ENCODE assay signal across 1 cellular context in the genomic region with DNA sequence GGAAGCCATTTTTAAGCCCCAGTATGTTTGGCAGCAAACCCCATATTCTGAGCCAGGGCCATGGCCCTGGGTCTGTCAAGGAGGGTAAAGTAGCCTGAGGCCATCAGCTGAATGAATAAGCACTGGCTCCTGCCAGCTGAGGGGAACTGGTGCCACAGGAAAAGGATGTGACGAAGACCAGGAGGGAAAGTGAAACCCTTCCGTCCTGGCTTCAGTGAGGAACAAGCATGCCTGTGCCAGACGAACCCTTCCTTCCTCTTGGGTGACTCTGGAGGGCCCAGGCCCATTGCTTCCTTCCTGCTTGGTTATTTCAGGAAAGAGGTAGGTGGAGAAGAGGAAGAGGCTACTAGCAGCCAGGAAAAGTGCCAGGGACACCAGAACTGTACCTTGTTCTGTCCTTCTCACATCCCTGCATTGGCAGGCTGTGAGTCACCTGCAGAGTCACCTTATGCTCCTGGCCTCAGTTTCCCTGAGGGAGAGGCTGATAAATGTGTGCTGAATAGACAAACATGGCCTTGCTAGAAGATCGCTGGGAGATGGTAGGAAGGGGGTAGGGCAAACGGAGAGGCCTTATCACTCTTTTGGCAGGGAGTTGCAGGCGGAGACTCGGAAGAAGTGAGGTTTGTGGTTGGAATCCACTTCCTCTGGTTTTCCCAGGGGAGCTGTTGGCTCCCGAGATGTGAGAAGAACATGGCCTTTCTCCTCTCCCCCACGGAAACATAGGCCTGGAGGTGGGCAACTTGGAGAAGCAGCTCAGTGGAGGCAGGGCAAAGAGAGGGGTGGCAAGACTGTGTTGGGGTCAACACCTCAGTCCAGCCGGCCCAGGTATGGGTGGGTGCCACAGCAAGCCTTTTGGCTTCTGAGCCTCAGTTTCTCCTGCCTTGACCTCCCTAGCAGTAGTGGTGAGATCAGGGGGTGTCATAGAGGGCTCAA.
A peak's percentile ranks its signal among the peaks of the same experiment; 100 is the strongest.
TF ChIP-seq lines count a peak whose summit lies in the region.

No MANE protein-coding gene starts in this region.

TF ChIP-seq in HEK293, 187 proteins besides CTCF, POLR2A, EP300 and RAD21 (continued from another document):
- TF ChIP-seq, protein P1, sequence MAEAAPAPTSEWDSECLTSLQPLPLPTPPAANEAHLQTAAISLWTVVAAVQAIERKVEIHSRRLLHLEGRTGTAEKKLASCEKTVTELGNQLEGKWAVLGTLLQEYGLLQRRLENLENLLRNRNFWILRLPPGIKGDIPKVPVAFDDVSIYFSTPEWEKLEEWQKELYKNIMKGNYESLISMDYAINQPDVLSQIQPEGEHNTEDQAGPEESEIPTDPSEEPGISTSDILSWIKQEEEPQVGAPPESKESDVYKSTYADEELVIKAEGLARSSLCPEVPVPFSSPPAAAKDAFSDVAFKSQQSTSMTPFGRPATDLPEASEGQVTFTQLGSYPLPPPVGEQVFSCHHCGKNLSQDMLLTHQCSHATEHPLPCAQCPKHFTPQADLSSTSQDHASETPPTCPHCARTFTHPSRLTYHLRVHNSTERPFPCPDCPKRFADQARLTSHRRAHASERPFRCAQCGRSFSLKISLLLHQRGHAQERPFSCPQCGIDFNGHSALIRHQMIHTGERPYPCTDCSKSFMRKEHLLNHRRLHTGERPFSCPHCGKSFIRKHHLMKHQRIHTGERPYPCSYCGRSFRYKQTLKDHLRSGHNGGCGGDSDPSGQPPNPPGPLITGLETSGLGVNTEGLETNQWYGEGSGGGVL (tag by site-specific recombination; IDR thresholded peaks at IDR 0.05): peak; percentile 30; the same call in 1 of the 2 replicates
- TF ChIP-seq ZNF23 (tag by site-specific recombination; IDR thresholded peaks at IDR 0.05; ENCODE audit: borderline replicate concordance): no peak
- no peak for TF ChIP-seq ZNF654 (tag by site-specific recombination; IDR thresholded peaks at IDR 0.05; ENCODE audit: low read depth)
- no peak for TF ChIP-seq ZNF391 (tag by site-specific recombination; IDR thresholded peaks at IDR 0.05; ENCODE audit: borderline replicate concordance, low read depth)
- TF ChIP-seq ZNF174 (tag by site-specific recombination; IDR thresholded peaks at IDR 0.05): no peak
- 0 out of 2 replicates have a peak, but pooled peaks have one; percentile 29 for TF ChIP-seq WT1 (tag by site-specific recombination; IDR thresholded peaks at IDR 0.05)
- TF ChIP-seq ZBTB20 (tag by site-specific recombination; IDR thresholded peaks at IDR 0.05): peak; percentile 53; the same call in 1 of the 2 replicates
- no peak for TF ChIP-seq ZBTB1 (tag by site-specific recombination; IDR thresholded peaks at IDR 0.05)
- 0 out of 2 replicates have a peak, but pooled peaks have one; percentile 25 for TF ChIP-seq KLF1 (tag by site-specific recombination; IDR thresholded peaks at IDR 0.05)
- TF ChIP-seq ZNF324 (tag by site-specific recombination; IDR thresholded peaks at IDR 0.05): no peak
- TF ChIP-seq KLF10 (tag by site-specific recombination; IDR thresholded peaks at IDR 0.05): no peak
- no peak for TF ChIP-seq ZNF157 (tag by site-specific recombination; IDR thresholded peaks at IDR 0.05)
- no peak for TF ChIP-seq ZNF530 (tag by site-specific recombination; IDR thresholded peaks at IDR 0.05; ENCODE audit: low read depth)
- no peak for TF ChIP-seq ZNF830 (tag by site-specific recombination; IDR thresholded peaks at IDR 0.05; ENCODE audit: low read depth)
- TF ChIP-seq, protein P2, sequence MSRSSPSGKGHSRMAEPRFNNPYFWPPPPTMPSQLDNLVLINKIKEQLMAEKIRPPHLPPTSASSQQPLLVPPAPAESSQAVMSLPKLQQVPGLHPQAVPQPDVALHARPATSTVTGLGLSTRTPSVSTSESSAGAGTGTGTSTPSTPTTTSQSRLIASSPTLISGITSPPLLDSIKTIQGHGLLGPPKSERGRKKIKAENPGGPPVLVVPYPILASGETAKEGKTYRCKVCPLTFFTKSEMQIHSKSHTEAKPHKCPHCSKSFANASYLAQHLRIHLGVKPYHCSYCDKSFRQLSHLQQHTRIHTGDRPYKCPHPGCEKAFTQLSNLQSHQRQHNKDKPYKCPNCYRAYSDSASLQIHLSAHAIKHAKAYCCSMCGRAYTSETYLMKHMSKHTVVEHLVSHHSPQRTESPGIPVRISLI (tag by site-specific recombination; IDR thresholded peaks at IDR 0.05): no peak
- TF ChIP-seq ZNF366 (tag by site-specific recombination; conservative IDR thresholded peaks at IDR 0.05): 0 out of 2 replicates have a peak, but pooled peaks have one; percentile 10
- TF ChIP-seq ZNF560 (tag by site-specific recombination; IDR thresholded peaks at IDR 0.05; ENCODE audit: borderline replicate concordance): no peak
- no peak for TF ChIP-seq ZNF501 (tag by site-specific recombination; IDR thresholded peaks at IDR 0.05)
- TF ChIP-seq ZBTB17 (tag by site-specific recombination; IDR thresholded peaks at IDR 0.05): 0 out of 2 replicates have a peak, but pooled peaks have one; percentile 10
- TF ChIP-seq ZSCAN18 (tag by site-specific recombination; IDR thresholded peaks at IDR 0.05): no peak
- no peak for TF ChIP-seq SCRT1 (tag by site-specific recombination; IDR thresholded peaks at IDR 0.05; ENCODE audit: borderline replicate concordance)
- TF ChIP-seq FEZF1 (tag by site-specific recombination; IDR thresholded peaks at IDR 0.05): peak; percentile 32; the same call in 1 of the 2 replicates
